Comparison of ENCODE assay signal across 8 cellular contexts in genomic region chrX:140762061-140762460, GRCh38. TPM values are rescaled to one million over a fixed set of nuclear protein-coding genes. Genes with fewer than 3 reads are reported as not detected.
DNase-seq lines count a peak whose midpoint lies in the region; ATAC-seq, FAIRE-seq and TF ChIP-seq lines count a peak whose summit lies in the region.

No MANE protein-coding gene starts in this region.

- H3K27me3 ChIP-seq in ascending aorta, result no peaks in the 10 kb centered on the region
- no peaks in the 10 kb centered on the region for H3K27me3 ChIP-seq in right cardiac atrium (ENCODE audit: control insufficient read depth, insufficient read depth)
- no peaks in the 10 kb centered on the region for H3K27me3 ChIP-seq in small intestine (ENCODE audit: control insufficient read depth in 2 of 2, insufficient read depth in 2 of 2, low read length in 2 of 2)

- TF ChIP-seq CTCF in AG09319 (IDR thresholded peaks at IDR 0.05; ENCODE audit: low read depth, low read length) (peak; percentile 94), GM10266 (IDR thresholded peaks at IDR 0.05; ENCODE audit: control insufficient read depth, insufficient read depth, low read depth, missing control alignments) (peak; percentile 51), ascending aorta (IDR thresholded peaks at IDR 0.05) (peak; percentile 48 to 75 (median 63))

- H3K4me1 ChIP-seq in ascending aorta (no peaks in the 10 kb centered on the region), right cardiac atrium (ENCODE audit: control insufficient read depth, insufficient read depth, low read length) (no peaks in the 10 kb centered on the region), small intestine (ENCODE audit: control insufficient read depth in 2 of 2, insufficient read depth in 1 of 2, low read depth in 1 of 2, low read length in 1 of 2) (no peaks in the 10 kb centered on the region)

- no peaks in the 10 kb centered on the region for H3K36me3 ChIP-seq in ascending aorta
- no peaks in the 10 kb centered on the region for H3K36me3 ChIP-seq in small intestine (ENCODE audit: control insufficient read depth in 2 of 2, insufficient read depth in 2 of 2, low read length in 2 of 2)

- H3K4me3 ChIP-seq in ascending aorta (no peak overlapping the region), right cardiac atrium (ENCODE audit: low read length) (no peak overlapping the region), small intestine (ENCODE audit: low read depth in 1 of 2, low read length in 2 of 2) (no peak overlapping the region)

- ATAC-seq in HG02678 (IDR thresholded peaks at IDR 0.05; ENCODE audit: unreplicated experiment) (peak; percentile 61), right cardiac atrium (peak; percentile 74 to 76)

- intact Hi-C loops in ascending aorta (cut with DNase I), result loop anchor here (10.0 kb wide), 2 partner anchors 413 to 1843 kb away; partner anchors contain the start of gene LDOC1
- intact Hi-C loops in right cardiac atrium (cut with DNase I), result no loop called here

- WGBS in right cardiac atrium, result 2% methylated on average over 7 of the region's 7 CpGs
- WGBS in small intestine, 3 donors, result 1 to 3% (median 1%) methylated on average over 7 of the region's 7 CpGs

- FAIRE-seq in small intestine (lab: Jason Lieb, UNC), result no peak

- DNase-seq in AG09319 (ENCODE audit: extremely low read depth, low read depth) (peak; percentile 40), GM10266 (ENCODE audit: extremely low spot score) (peak; percentile 5), NCI-H2107 treated with DMSO at 0.1 percent for 48 hours (lab: John Stamatoyannopoulos, UW; ENCODE audit: unreplicated experiment) (peak; percentile 10), ascending aorta (ENCODE audit: low spot score in 2 of 2) (peak in 1 of 2 donors; percentile 74), right cardiac atrium (peak in 1 of 3 donors; percentile 21), small intestine (peak; percentile 3), T-helper 9 cell (no peak)

- H3K27ac ChIP-seq in ascending aorta (no peak overlapping the region), right cardiac atrium (ENCODE audit: low read length) (no peak overlapping the region), small intestine (ENCODE audit: low read depth in 1 of 2, low read length in 1 of 2) (no peak overlapping the region)

- H3K9me3 ChIP-seq in ascending aorta, result no peaks in the 10 kb centered on the region
- H3K9me3 ChIP-seq in right cardiac atrium (ENCODE audit: control insufficient read depth, low read length), result no peaks in the 10 kb centered on the region
- H3K9me3 ChIP-seq in small intestine (ENCODE audit: control insufficient read depth, low read depth), result no peaks in the 10 kb centered on the region

RNA-seq across cellular contexts. Expression of gene LINC00632, which starts 52.5 kb away (rescaled TPM):
- total RNA-seq in ascending aorta (93.2 TPM), right cardiac atrium (100 to 1,000 TPM; 226 to 398 (median 318) TPM)
- polyA plus RNA-seq in right cardiac atrium (12.8 TPM), small intestine (10 to 100 TPM in 1 of 3 donors, not detected in 2; 14.3 TPM)
